In genomic region chr9:137814841-137815240, GRCh38 we compare ENCODE assay signal across 24 cellular contexts.
DNase-seq lines count a peak whose midpoint lies in the region; ATAC-seq, FAIRE-seq and TF ChIP-seq lines count a peak whose summit lies in the region.
"Had no signal": no experiment of that assay in that cellular context is flagged by ENCODE, and none has a peak within 500 bp of the region (broad histone marks: within the 10 kb centered on the region; RNA-seq: fewer than 3 reads in every experiment).

No MANE protein-coding gene starts in this region.

- peak overlapping the region; percentile 92 for H3K27ac Mint-ChIP-seq in nephron progenitor cell
- H3K27ac Mint-ChIP-seq in activated T-helper 2 cell treated with anti-CD3 and anti-CD28 coated beads, Interferon-gamma antibody, Interleukin-2, Interleukin-4, amounts not matched to agents 10 μg/mL and 5 μg/mL and 100 μg/mL, durations not matched to agents 14 hours and 24 hours and 36 hours = no peak overlapping the region

- no peak for TF ChIP-seq CTCF in nephron progenitor cell (IDR thresholded peaks at IDR 0.05)
- TF ChIP-seq CTCF in D721Med (IDR thresholded peaks at IDR 0.05; ENCODE audit: insufficient read depth, missing control alignments) = no peak

- H3K27me3 Mint-ChIP-seq in nephron progenitor cell (ENCODE audit: low read depth, poor library complexity) = no peaks in the 10 kb centered on the region
- no peaks in the 10 kb centered on the region for H3K27me3 Mint-ChIP-seq in activated T-helper 2 cell treated with anti-CD3 and anti-CD28 coated beads, Interferon-gamma antibody, Interleukin-2, Interleukin-4, amounts not matched to agents 10 μg/mL and 5 μg/mL and 100 μg/mL, durations not matched to agents 14 hours and 24 hours and 36 hours (ENCODE audit: low read depth)
- H3K27me3 Mint-ChIP-seq: natural killer cell treated with Interleukin-12 subunit alpha and Interleukin-12 subunit beta and Interleukin-15 and Interleukin-18, amount 100 ng/mL, for 72 hours had no signal

- H3K4me1 Mint-ChIP-seq in nephron progenitor cell = peaks cover 7% of the 10 kb centered on the region
- no peaks in the 10 kb centered on the region for H3K4me1 Mint-ChIP-seq in activated T-helper 2 cell treated with anti-CD3 and anti-CD28 coated beads, Interferon-gamma antibody, Interleukin-2, Interleukin-4, amounts not matched to agents 10 μg/mL and 5 μg/mL and 100 μg/mL, durations not matched to agents 14 hours and 24 hours and 36 hours (ENCODE audit: low read depth)

- no peak for FAIRE-seq in D721Med (lab: Jason Lieb, UNC)
- FAIRE-seq: colon, GM18507, pancreas had no signal

- H3K4me3 Mint-ChIP-seq in nephron progenitor cell = no peak overlapping the region
- no peak overlapping the region for H3K4me3 Mint-ChIP-seq in activated T-helper 2 cell treated with anti-CD3 and anti-CD28 coated beads, Interferon-gamma antibody, Interleukin-2, Interleukin-4, amounts not matched to agents 10 μg/mL and 5 μg/mL and 100 μg/mL, durations not matched to agents 14 hours and 24 hours and 36 hours (ENCODE audit: low read depth)
- H3K4me3 Mint-ChIP-seq: natural killer cell treated with Interleukin-12 subunit alpha and Interleukin-12 subunit beta and Interleukin-15 and Interleukin-18, amount 100 ng/mL, for 72 hours had no signal

- DNase-seq in cardiac septum (ENCODE audit: low spot score) (peak; percentile 5), left ventricle myocardium superior (no peak), caudate nucleus (lab: John Stamatoyannopoulos, UW) (no peak), nephron progenitor cell (no peak), D721Med (ENCODE audit: insufficient read length, low spot score) (no peak)
- DNase-seq in activated T-helper 2 cell treated with anti-CD3 and anti-CD28 coated beads, Interferon-gamma antibody, Interleukin-2, Interleukin-4, amounts not matched to agents 10 μg/mL and 5 μg/mL and 100 μg/mL, durations not matched to agents 14 hours and 24 hours and 36 hours (ENCODE audit: low spot score) = no peak
- DNase-seq: activated CD4-positive, alpha-beta T cell treated with anti-CD3 and anti-CD28 coated beads, Interleukin-2, amount 50 U/mL, for 1 hour; activated CD8-positive, alpha-beta memory T cell treated with anti-CD3 and anti-CD28 coated beads, Interleukin-2, amount 50 U/mL, for 48 hours; activated effector memory CD4-positive, alpha-beta T cell treated with Interleukin-2 at 50 U/mL for 16 hours; body of pancreas; Calu3; effector CD8-positive, alpha-beta T cell; islet precursor cell; NCI-H1417 treated with DMSO at 0.1 percent for 48 hours; NCI-H2081; NCI-H226; stimulated activated CD4-positive, alpha-beta T cell treated with anti-CD3 and anti-CD28 coated beads, Interleukin-2, amount 100 ng/mL, for 24 hours had no signal

- H3K27ac ChIP-seq in caudate nucleus (ENCODE audit: low read depth, low read length) = peak overlapping the region; percentile 11
- H3K27ac ChIP-seq: BLaER1 treated with 17β-estradiol and CSF1 and Interleukin-3, amounts not matched to agents 10 nM and 100 nM; body of pancreas; KMS-11; pancreas had no signal

- intact Hi-C loops in cardiac septum (cut with DNase I) = no loop called here
- intact Hi-C loops in left ventricle myocardium superior (cut with micrococcal nuclease) = no loop called here
- intact Hi-C loops in activated T-helper 2 cell treated with anti-CD3 and anti-CD28 coated beads, Interferon-gamma antibody, Interleukin-2, Interleukin-4, amounts not matched to agents 10 μg/mL and 5 μg/mL and 100 μg/mL, durations not matched to agents 14 hours and 24 hours and 36 hours (cut with micrococcal nuclease) = no loop called here

- peaks cover 65% of the 10 kb centered on the region for H3K36me3 Mint-ChIP-seq in nephron progenitor cell (ENCODE audit: low read depth)
- peaks cover 61% of the 10 kb centered on the region for H3K36me3 Mint-ChIP-seq in activated T-helper 2 cell treated with anti-CD3 and anti-CD28 coated beads, Interferon-gamma antibody, Interleukin-2, Interleukin-4, amounts not matched to agents 10 μg/mL and 5 μg/mL and 100 μg/mL, durations not matched to agents 14 hours and 24 hours and 36 hours (ENCODE audit: low read depth)
- H3K36me3 Mint-ChIP-seq: natural killer cell treated with Interleukin-12 subunit alpha and Interleukin-12 subunit beta and Interleukin-15 and Interleukin-18, amount 100 ng/mL, for 72 hours had no signal

- H3K9me3 Mint-ChIP-seq in nephron progenitor cell = peaks cover 24% of the 10 kb centered on the region
- peaks cover 3% of the 10 kb centered on the region for H3K9me3 Mint-ChIP-seq in activated T-helper 2 cell treated with anti-CD3 and anti-CD28 coated beads, Interferon-gamma antibody, Interleukin-2, Interleukin-4, amounts not matched to agents 10 μg/mL and 5 μg/mL and 100 μg/mL, durations not matched to agents 14 hours and 24 hours and 36 hours
- H3K9me3 Mint-ChIP-seq: natural killer cell treated with Interleukin-12 subunit alpha and Interleukin-12 subunit beta and Interleukin-15 and Interleukin-18, amount 100 ng/mL, for 72 hours had no signal

- ATAC-seq in left ventricle myocardium superior = no peak
- no peak for ATAC-seq in HG03378 (IDR thresholded peaks at IDR 0.05; ENCODE audit: unreplicated experiment)
- ATAC-seq: body of pancreas had no signal
